ENCODE assay signal across 1 cellular context in the genomic region with DNA sequence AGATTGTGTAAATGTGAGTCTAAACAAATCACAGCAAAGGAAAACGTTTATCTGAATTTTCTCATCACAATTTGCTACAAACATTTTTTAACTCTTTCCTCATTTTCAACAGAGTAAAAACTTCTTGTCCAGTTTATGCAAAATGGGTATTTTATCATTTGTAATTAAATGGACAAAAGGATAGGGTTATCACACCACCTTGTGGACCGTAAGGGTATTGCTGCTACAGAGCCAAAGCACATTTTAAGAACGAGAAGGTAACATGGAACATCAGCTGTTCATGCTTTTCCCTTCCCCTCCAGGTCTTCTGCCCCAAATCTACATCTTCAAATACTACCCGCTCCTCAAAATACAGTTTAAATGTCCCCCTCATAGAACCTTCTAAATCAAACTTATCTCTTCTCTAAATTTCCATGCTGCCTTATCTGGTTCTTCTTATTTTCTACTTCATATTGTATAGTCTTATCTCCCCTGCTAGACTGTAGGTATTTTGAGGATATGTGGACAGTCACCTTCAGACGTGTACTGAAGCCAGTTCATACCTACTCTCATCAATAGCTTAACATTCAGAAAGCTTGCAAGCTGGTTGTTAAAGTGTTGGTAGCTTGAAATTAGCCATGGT.
TF ChIP-seq lines count a peak whose summit lies in the region.

No MANE protein-coding gene starts in this region.

TF ChIP-seq in WTC11, 78 proteins besides CTCF, POLR2A, EP300 and RAD21 (continued from another document):
- no peak for TF ChIP-seq PRDM15 (CRISPR knock-in tag; IDR thresholded peaks at IDR 0.05)
- no peak for TF ChIP-seq FOXJ3 (CRISPR knock-in tag; IDR thresholded peaks at IDR 0.05; ENCODE audit: borderline replicate concordance)
- no peak for TF ChIP-seq NFYB (CRISPR knock-in tag; conservative IDR thresholded peaks at IDR 0.05; ENCODE audit: low read depth)
- TF ChIP-seq NR1H2 (CRISPR knock-in tag; IDR thresholded peaks at IDR 0.05) = no peak
